28 cellular contexts compared by ENCODE assay signal in genomic region chr3:167012691-167013090, GRCh38.
"Had no signal": no experiment of that assay in that cellular context is flagged by ENCODE, and none has a peak within 500 bp of the region (broad histone marks: within the 10 kb centered on the region; RNA-seq: fewer than 3 reads in every experiment).

No MANE protein-coding gene starts in this region.

- H3K36me3 ChIP-seq: colonic mucosa, esophagus muscularis mucosa, esophagus squamous epithelium, gastrocnemius medialis, gastroesophageal sphincter, heart left ventricle, heart right ventricle had no signal

- H3K27ac ChIP-seq: colonic mucosa, coronary artery, dorsolateral prefrontal cortex, epithelial cell of prostate, esophagus muscularis mucosa, esophagus squamous epithelium, foreskin keratinocyte, gastrocnemius medialis, gastroesophageal sphincter, heart left ventricle, heart right ventricle, hepatocyte had no signal

- H3K27me3 ChIP-seq: colonic mucosa, dorsolateral prefrontal cortex, esophagus muscularis mucosa, esophagus squamous epithelium, foreskin keratinocyte, gastrocnemius medialis, gastroesophageal sphincter, heart left ventricle, heart right ventricle, hepatocyte had no signal

- H3K4me2 ChIP-seq: hepatocyte had no signal

- H3K9me3 ChIP-seq: colonic mucosa, esophagus muscularis mucosa, esophagus squamous epithelium, gastrocnemius medialis, gastroesophageal sphincter, heart left ventricle had no signal

- FAIRE-seq: endometrium, endothelial cell of umbilical vein, frontal cortex had no signal

- H3K79me2 ChIP-seq: hepatocyte had no signal

- H3K4me1 ChIP-seq: colonic mucosa, esophagus muscularis mucosa, esophagus squamous epithelium, foreskin keratinocyte, gastrocnemius medialis, gastroesophageal sphincter, heart left ventricle, heart right ventricle had no signal

- DNase-seq: colonic mucosa; cortex of kidney; dermis blood vessel endothelial cell; dorsolateral prefrontal cortex; effector CD4-positive, alpha-beta T cell; effector CD8-positive, alpha-beta T cell; effector memory CD4-positive, alpha-beta T cell; effector memory CD8-positive, alpha-beta T cell; endodermal cell; erythroblast; esophagus squamous epithelium; foreskin fibroblast; foreskin keratinocyte; foreskin melanocyte; gastrocnemius medialis; glutamatergic neuron; head of caudate nucleus; heart left ventricle; heart right ventricle had no signal

- H3K4me3 ChIP-seq: colonic mucosa, coronary artery, dorsolateral prefrontal cortex, esophagus muscularis mucosa, esophagus squamous epithelium, gastrocnemius medialis, gastroesophageal sphincter, heart left ventricle, heart right ventricle, hepatocyte had no signal

- ATAC-seq: effector memory CD8-positive, alpha-beta T cell; esophagus mucosa; foreskin keratinocyte; gastrocnemius medialis; gastroesophageal sphincter; heart left ventricle; heart right ventricle had no signal

- H2AFZ ChIP-seq: hepatocyte had no signal
